Comparison of ENCODE assay signal across 13 cellular contexts in genomic region chr6:72554203-72554564, GRCh38.
DNase-seq lines count a peak whose midpoint lies in the region; FAIRE-seq and TF ChIP-seq lines count a peak whose summit lies in the region.
"Had no signal": no experiment of that assay in that cellular context is flagged by ENCODE, and none has a peak within 500 bp of the region (broad histone marks: within the 10 kb centered on the region; RNA-seq: fewer than 3 reads in every experiment).

No MANE protein-coding gene starts in this region.

- no peaks in the 10 kb centered on the region for H3K79me2 ChIP-seq in neural cell (replicated peaks; ENCODE audit: insufficient read depth, low read length)

- H3K9me3 Mint-ChIP-seq in Calu3 (ENCODE audit: low read depth, unreplicated experiment) = no peaks in the 10 kb centered on the region
- H3K9me3 Mint-ChIP-seq: activated naive CD4-positive, alpha-beta T cell treated with anti-CD3 and anti-CD28 coated beads, Interleukin-2, amount 10 ng/mL, durations not matched to agents 7 days and 5 days; CD8-positive, alpha-beta memory T cell; nephron had no signal

- H2AFZ ChIP-seq in neural cell (ENCODE audit: low read depth, low read length) = no peak overlapping the region

- TF ChIP-seq CTCF in Calu3 (IDR thresholded peaks at IDR 0.05; ENCODE audit: unreplicated experiment) = no peak
- TF ChIP-seq CTCF in bronchial epithelial cell (IDR thresholded peaks at IDR 0.05; ENCODE audit: insufficient read depth, low read length, severe bottlenecking) = no peak
- no peak for TF ChIP-seq CTCF in neural cell (IDR thresholded peaks at IDR 0.05; ENCODE audit: poor library complexity, severe bottlenecking)
- TF ChIP-seq CTCF in adrenal gland (IDR thresholded peaks at IDR 0.05) = no peak

- H3K9me3 ChIP-seq in neural cell (ENCODE audit: low read length) = no peaks in the 10 kb centered on the region
- no peaks in the 10 kb centered on the region for H3K9me3 ChIP-seq in adrenal gland (replicated peaks in 1 of 3)

- intact Hi-C loops in Calu3 (cut with micrococcal nuclease; ENCODE audit: unreplicated experiment) = no loop called here
- intact Hi-C loops in adrenal gland (cut with DNase I) = no loop called here

- no peak for TF ChIP-seq RAD21 in neural cell (conservative IDR thresholded peaks at IDR 0.05)

- H3K27me3 ChIP-seq in bronchial epithelial cell (ENCODE audit: control insufficient read depth, insufficient read depth, low read length) = no peaks in the 10 kb centered on the region
- H3K27me3 ChIP-seq in neural cell (ENCODE audit: insufficient read depth, low read depth, low read length) = peaks cover 5% of the 10 kb centered on the region
- H3K27me3 ChIP-seq in adrenal gland = no peaks in the 10 kb centered on the region

- no peak for TF ChIP-seq POLR2A in adrenal gland (IDR thresholded peaks at IDR 0.05)

- H3K9ac ChIP-seq in neural cell (ENCODE audit: low read length) = no peak overlapping the region

- peak overlapping the region; percentile 41 for H3K27ac Mint-ChIP-seq in Calu3 (ENCODE audit: unreplicated experiment)
- H3K27ac Mint-ChIP-seq: activated naive CD4-positive, alpha-beta T cell treated with anti-CD3 and anti-CD28 coated beads, Interleukin-2, amount 10 ng/mL, durations not matched to agents 7 days and 5 days; CD8-positive, alpha-beta memory T cell had no signal

- H4K20me1 ChIP-seq in neural cell (ENCODE audit: insufficient read depth) = no peaks in the 10 kb centered on the region

- no peak for TF ChIP-seq EP300 in neural cell (conservative IDR thresholded peaks at IDR 0.05; ENCODE audit: poor library complexity, severe bottlenecking)

- no peak overlapping the region for H3K4me3 ChIP-seq in bronchial epithelial cell (ENCODE audit: low read depth, low read length)
- peak overlapping the region; percentile 1 for H3K4me3 ChIP-seq in neural cell (ENCODE audit: low read length)
- no peak overlapping the region for H3K4me3 ChIP-seq in adrenal gland

- no peaks in the 10 kb centered on the region for H3K36me3 Mint-ChIP-seq in Calu3 (ENCODE audit: insufficient read depth, unreplicated experiment)
- H3K36me3 Mint-ChIP-seq: activated naive CD4-positive, alpha-beta T cell treated with anti-CD3 and anti-CD28 coated beads, Interleukin-2, amount 10 ng/mL, durations not matched to agents 7 days and 5 days had no signal

- H3F3A ChIP-seq in neural cell (ENCODE audit: insufficient read depth, low read length, poor library complexity, severe bottlenecking) = peaks cover 4% of the 10 kb centered on the region

- DNase-seq in Calu3 (no peak), NCI-H226 (peak; percentile 88), bronchial epithelial cell (ENCODE audit: low read depth) (peak; percentile 93), DMS79 (lab: John Stamatoyannopoulos, UW) (no peak), NCI-H82 treated with DMSO at 0.1 percent for 48 hours (lab: John Stamatoyannopoulos, UW; ENCODE audit: unreplicated experiment) (no peak), T-helper 1 cell (no peak), adrenal gland (no peak)
- DNase-seq: activated naive CD4-positive, alpha-beta T cell treated with anti-CD3 and anti-CD28 coated beads, Interleukin-2, amount 10 ng/mL, durations not matched to agents 7 days and 5 days; CD8-positive, alpha-beta memory T cell; dermis blood vessel endothelial cell; small intestine had no signal

- H3K4me3 Mint-ChIP-seq in Calu3 (ENCODE audit: low read depth, unreplicated experiment) = no peak overlapping the region
- H3K4me3 Mint-ChIP-seq: activated naive CD4-positive, alpha-beta T cell treated with anti-CD3 and anti-CD28 coated beads, Interleukin-2, amount 10 ng/mL, durations not matched to agents 7 days and 5 days; CD8-positive, alpha-beta memory T cell had no signal

- H3K4me1 Mint-ChIP-seq in Calu3 (ENCODE audit: low read depth, unreplicated experiment) = peaks cover 28% of the 10 kb centered on the region
- H3K4me1 Mint-ChIP-seq: activated naive CD4-positive, alpha-beta T cell treated with anti-CD3 and anti-CD28 coated beads, Interleukin-2, amount 10 ng/mL, durations not matched to agents 7 days and 5 days; CD8-positive, alpha-beta memory T cell had no signal

- no TSS peak for BruUV-seq in Calu3 (replicated peaks; lab: Mats Ljungman, UMichigan)

- no peaks in the 10 kb centered on the region for H3K27me3 Mint-ChIP-seq in Calu3 (ENCODE audit: unreplicated experiment)
- H3K27me3 Mint-ChIP-seq: activated naive CD4-positive, alpha-beta T cell treated with anti-CD3 and anti-CD28 coated beads, Interleukin-2, amount 10 ng/mL, durations not matched to agents 7 days and 5 days had no signal

- no peak for FAIRE-seq in bronchial epithelial cell (lab: Jason Lieb, UNC)
- FAIRE-seq: small intestine had no signal

- peak overlapping the region; percentile 9 for H3K4me2 ChIP-seq in neural cell (ENCODE audit: low read length)

- H3K27ac ChIP-seq in neural cell (ENCODE audit: low read length) (no peak overlapping the region), adrenal gland (no peak overlapping the region)

- CTCF ChIA-PET in Calu3 (lab: Charles Lee) = no interaction called here

- WGBS in adrenal gland, 4 donors = 53 to 60% (median 58%) methylated on average over 2 of the region's 2 CpGs

- H3K36me3 ChIP-seq in bronchial epithelial cell (ENCODE audit: control insufficient read depth, insufficient read depth, low read length) (no peaks in the 10 kb centered on the region), neural cell (ENCODE audit: insufficient read depth, low read length) (no peaks in the 10 kb centered on the region), adrenal gland (replicated peaks in 1 of 2) (no peaks in the 10 kb centered on the region)

- H3K9me2 ChIP-seq in neural cell (ENCODE audit: insufficient read depth, low read length) = no peaks in the 10 kb centered on the region

- no peaks in the 10 kb centered on the region for H3K4me1 ChIP-seq in adrenal gland (replicated peaks in 1 of 2)

TF ChIP-seq in neural cell, 6 proteins besides CTCF, POLR2A, EP300 and RAD21:
- TF ChIP-seq MXI1 (conservative IDR thresholded peaks at IDR 0.05; ENCODE audit: poor library complexity, severe bottlenecking) = no peak
- no peak for TF ChIP-seq REST (IDR thresholded peaks at IDR 0.05; ENCODE audit: borderline replicate concordance)
- TF ChIP-seq EZH2 (IDR thresholded peaks at IDR 0.05; ENCODE audit: borderline replicate concordance, insufficient read depth, low read length, poor library complexity, severe bottlenecking) = no peak

Comparison
In these comparisons a context has a peak if more than half of its experiments do, and no peak if none do; other contexts are left out.
1. DNase-seq: peak in NCI-H226 (single experiment) and bronchial epithelial cell (single experiment); none in Calu3 (single experiment), DMS79 (single experiment), NCI-H82 treated with DMSO at 0.1 percent for 48 hours (single experiment), T-helper 1 cell (0 of 5) and adrenal gland (0 of 7).